In the genomic region with DNA sequence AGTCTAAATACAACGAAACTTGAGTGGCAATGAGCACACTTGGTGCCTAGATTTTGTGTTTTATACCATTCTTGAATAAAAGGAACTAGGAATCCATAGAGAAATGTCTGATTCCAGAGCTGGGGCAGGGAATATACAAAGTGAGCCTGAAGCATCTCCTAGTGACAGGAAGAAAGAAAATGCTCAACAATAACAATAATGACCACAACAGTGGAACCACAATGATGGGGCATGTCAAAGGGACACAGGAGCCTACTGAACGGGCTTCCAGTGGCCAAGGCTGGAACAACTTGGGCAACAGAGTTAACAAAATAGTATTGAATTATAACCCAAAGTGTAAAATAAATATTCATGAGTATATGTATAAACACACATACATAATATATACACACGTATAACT, we compare ENCODE assay signal across 27 cellular contexts.
"Had no signal": no experiment of that assay in that cellular context is flagged by ENCODE, and none has a peak within 500 bp of the region (broad histone marks: within the 10 kb centered on the region; RNA-seq: fewer than 3 reads in every experiment).

No MANE protein-coding gene starts in this region.

- H3K27me3 ChIP-seq: neural progenitor cell, ovary, right lobe of liver, sigmoid colon, stomach, thyroid gland, tibial nerve, upper lobe of left lung had no signal

- H3K9me3 Mint-ChIP-seq: nephron; neural progenitor cell; stimulated activated effector memory CD8-positive, alpha-beta T cell treated with anti-CD3 and anti-CD28 coated beads, Interleukin-12 subunit alpha, Interleukin-12 subunit beta, amount 100 ng/mL, for 72 hours; stimulated activated naive CD8-positive, alpha-beta T cell treated with anti-CD3 and anti-CD28 coated beads, Interleukin-15, Interleukin-2, amounts not matched to agents 100 ng/mL and 50 ng/mL, for 24 hours had no signal

- H3K36me3 ChIP-seq: neural progenitor cell, ovary, right lobe of liver, sigmoid colon, stomach, thoracic aorta, thyroid gland, tibial nerve, upper lobe of left lung had no signal

- H3K27ac ChIP-seq: neural progenitor cell, ovary, parathyroid adenoma, psoas muscle, right lobe of liver, sigmoid colon, stomach, thoracic aorta, thyroid gland, tibial nerve, upper lobe of left lung had no signal

- H3K4me1 ChIP-seq: parathyroid adenoma, psoas muscle, right lobe of liver, sigmoid colon, stomach, thyroid gland, tibial nerve, upper lobe of left lung had no signal

- H3K4me1 Mint-ChIP-seq: natural killer cell; nephron; stimulated activated effector memory CD8-positive, alpha-beta T cell treated with anti-CD3 and anti-CD28 coated beads, Interleukin-12 subunit alpha, Interleukin-12 subunit beta, amount 100 ng/mL, for 72 hours; stimulated activated naive B cell treated with anti-CD40 and anti-IgM and Interleukin-4, amounts not matched to agents 10 μg/mL and 1 μg/mL and 100 μg/mL, for 72 hours had no signal

- ATAC-seq: natural killer cell; psoas muscle; right cardiac atrium; right lobe of liver; stimulated activated effector memory CD8-positive, alpha-beta T cell treated with anti-CD3 and anti-CD28 coated beads, Interleukin-12 subunit alpha, Interleukin-12 subunit beta, amount 100 ng/mL, for 72 hours; stimulated activated naive B cell treated with anti-CD40 and anti-IgM and Interleukin-4, amounts not matched to agents 10 μg/mL and 1 μg/mL and 100 μg/mL, for 72 hours had no signal

- H3K4me3 Mint-ChIP-seq: natural killer cell; nephron; neural progenitor cell; stimulated activated effector memory CD8-positive, alpha-beta T cell treated with anti-CD3 and anti-CD28 coated beads, Interleukin-12 subunit alpha, Interleukin-12 subunit beta, amount 100 ng/mL, for 72 hours; stimulated activated naive B cell treated with anti-CD40 and anti-IgM and Interleukin-4, amounts not matched to agents 10 μg/mL and 1 μg/mL and 100 μg/mL, for 72 hours; stimulated activated naive CD8-positive, alpha-beta T cell treated with anti-CD3 and anti-CD28 coated beads, Interleukin-15, Interleukin-2, amounts not matched to agents 100 ng/mL and 50 ng/mL, for 24 hours had no signal

- H3K4me3 ChIP-seq: neural progenitor cell, ovary, psoas muscle, right lobe of liver, sigmoid colon, stomach, thoracic aorta, thyroid gland, tibial nerve, upper lobe of left lung had no signal

- H3K9me3 ChIP-seq: ovary, psoas muscle, right lobe of liver, sigmoid colon, stomach, thoracic aorta, thyroid gland, tibial nerve, upper lobe of left lung had no signal

- H3K36me3 Mint-ChIP-seq: natural killer cell; neural progenitor cell; stimulated activated effector memory CD8-positive, alpha-beta T cell treated with anti-CD3 and anti-CD28 coated beads, Interleukin-12 subunit alpha, Interleukin-12 subunit beta, amount 100 ng/mL, for 72 hours; stimulated activated naive B cell treated with anti-CD40 and anti-IgM and Interleukin-4, amounts not matched to agents 10 μg/mL and 1 μg/mL and 100 μg/mL, for 72 hours had no signal

- DNase-seq: natural killer cell; occipital lobe; ovary; posterior cingulate gyrus; psoas muscle; right cardiac atrium; right lobe of liver; sigmoid colon; small intestine; stimulated activated CD4-positive, alpha-beta T cell treated with anti-CD3 and anti-CD28 coated beads, Interleukin-15, amount 100 ng/mL, for 24 hours; stimulated activated CD4-positive, alpha-beta T cell treated with anti-CD3 and anti-CD28 coated beads, Interleukin-2, amount 100 ng/mL, for 24 hours; stimulated activated CD4-positive, alpha-beta T cell treated with anti-CD3 and anti-CD28 coated beads, Interleukin-2, amount 100 ng/mL, for 48 hours; stimulated activated CD4-positive, alpha-beta T cell treated with anti-CD3 and anti-CD28 coated beads, Interleukin-4, amount 100 ng/mL, for 24 hours; stimulated activated naive B cell treated with anti-CD40 and anti-IgM and Interleukin-4, amounts not matched to agents 10 μg/mL and 1 μg/mL and 100 μg/mL, for 72 hours; stimulated activated naive CD4-positive, alpha-beta T cell treated with Interleukin-2 at 50 U/mL for 16 hours; stomach; thyroid gland; trophoblast cell; upper lobe of left lung had no signal

- H3K27me3 Mint-ChIP-seq: progenitor cell of endocrine pancreas; stimulated activated naive B cell treated with anti-CD40 and anti-IgM and Interleukin-4, amounts not matched to agents 10 μg/mL and 1 μg/mL and 100 μg/mL, for 72 hours; stimulated activated naive CD8-positive, alpha-beta T cell treated with anti-CD3 and anti-CD28 coated beads, Interleukin-15, Interleukin-2, amounts not matched to agents 100 ng/mL and 50 ng/mL, for 24 hours had no signal

- H3K27ac Mint-ChIP-seq: natural killer cell; nephron; neural progenitor cell; progenitor cell of endocrine pancreas; stimulated activated effector memory CD8-positive, alpha-beta T cell treated with anti-CD3 and anti-CD28 coated beads, Interleukin-12 subunit alpha, Interleukin-12 subunit beta, amount 100 ng/mL, for 72 hours; stimulated activated naive B cell treated with anti-CD40 and anti-IgM and Interleukin-4, amounts not matched to agents 10 μg/mL and 1 μg/mL and 100 μg/mL, for 72 hours; stimulated activated naive CD8-positive, alpha-beta T cell treated with anti-CD3 and anti-CD28 coated beads, Interleukin-15, Interleukin-2, amounts not matched to agents 100 ng/mL and 50 ng/mL, for 24 hours had no signal
